Comparison of ENCODE assay signal across 21 cellular contexts in the genomic region with DNA sequence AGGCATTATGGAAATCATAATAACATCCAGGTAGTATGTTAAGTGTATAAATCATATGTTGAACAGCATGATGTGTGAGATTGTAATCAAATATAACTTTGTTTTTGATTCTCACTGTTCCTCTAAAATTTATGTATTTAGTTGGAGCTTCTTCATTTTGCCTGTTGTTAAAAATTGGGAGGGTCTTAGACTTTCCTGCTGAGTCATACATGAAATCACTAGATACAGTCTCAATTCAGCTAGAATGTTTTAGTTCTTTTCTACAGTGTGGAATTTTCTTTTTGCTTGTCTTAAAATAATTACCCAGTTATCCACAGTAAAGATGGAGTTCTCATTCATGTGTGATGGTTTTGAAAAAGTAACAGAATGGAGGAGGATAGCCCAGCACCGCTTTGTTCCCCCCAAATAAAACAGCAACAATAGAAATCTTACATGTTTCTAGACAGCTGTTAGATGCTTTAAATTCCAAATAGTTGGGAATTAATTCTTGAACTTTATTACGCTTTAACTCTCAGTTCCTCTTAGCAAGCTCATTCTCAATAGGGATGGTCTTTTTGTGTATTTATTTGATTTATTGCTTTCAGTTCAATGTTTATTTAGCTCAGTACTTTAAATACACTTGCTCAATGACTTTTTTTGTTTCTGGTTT.
DNase-seq lines count a peak whose midpoint lies in the region; ATAC-seq and TF ChIP-seq lines count a peak whose summit lies in the region.
"Had no signal": no experiment of that assay in that cellular context is flagged by ENCODE, and none has a peak within 500 bp of the region (broad histone marks: within the 10 kb centered on the region; RNA-seq: fewer than 3 reads in every experiment).

No MANE protein-coding gene starts in this region.

- no peak overlapping the region for H3K56ac ChIP-seq in H9 (ENCODE audit: insufficient read length, low read depth, low read length)

- TF ChIP-seq CTCF in H9 (conservative IDR thresholded peaks at IDR 0.05) (no peak), WTC11 (IDR thresholded peaks at IDR 0.05) (no peak), fibroblast of pulmonary artery (IDR thresholded peaks at IDR 0.05; ENCODE audit: low read length, missing control alignments) (no peak), osteocyte (IDR thresholded peaks at IDR 0.05) (no peak), glutamatergic neuron (IDR thresholded peaks at IDR 0.05; ENCODE audit: partially characterized antibody, unreplicated experiment) (no peak)

- no peaks in the 10 kb centered on the region for H3K27me3 ChIP-seq in H9 (ENCODE audit: insufficient read depth, low read length)
- H3K27me3 ChIP-seq: breast epithelium, sigmoid colon had no signal

- no peak overlapping the region for H3K14ac ChIP-seq in H9 (ENCODE audit: insufficient read depth, low read length)

- no peak overlapping the region for H2AFZ ChIP-seq in H9 (ENCODE audit: low read length)

- CTCF ChIA-PET in WTC11 (lab: Charles Lee), result interaction anchor here (1.1 kb wide), 1 partner anchor 12 kb away, joined by 3 read pairs; no protein-coding TSS in a partner anchor

- no peak overlapping the region for H3K23ac ChIP-seq in H9 (ENCODE audit: insufficient read length, low read depth, low read length)

- H3K4me2 ChIP-seq in H9 (ENCODE audit: insufficient read depth, insufficient read length, low read length), result no peak overlapping the region

- no peak overlapping the region for H3K9ac ChIP-seq in H9 (ENCODE audit: extremely low read depth, insufficient read length, low read length)

- H3K9me3 Mint-ChIP-seq in H9 (no peaks in the 10 kb centered on the region), WTC11 (no peaks in the 10 kb centered on the region), osteocyte (ENCODE audit: unreplicated experiment) (no peaks in the 10 kb centered on the region), glutamatergic neuron (ENCODE audit: unreplicated experiment) (no peaks in the 10 kb centered on the region)
- no peaks in the 10 kb centered on the region for H3K9me3 Mint-ChIP-seq in activated naive CD8-positive, alpha-beta T cell treated with anti-CD3 and anti-CD28 coated beads, Interleukin-2, amount 50 U/mL, for 24 hours
- H3K9me3 Mint-ChIP-seq: activated B cell treated with CpG ODN at 0.5 μM for 24 hours; naive thymus-derived CD8-positive, alpha-beta T cell; type B pancreatic cell had no signal

- no peaks in the 10 kb centered on the region for H3K79me1 ChIP-seq in H9 (ENCODE audit: insufficient read depth, low read depth, low read length, poor library complexity, severe bottlenecking)

- no peak overlapping the region for H4K91ac ChIP-seq in H9 (ENCODE audit: insufficient read length, low read depth, low read length)

- H3K4me3 ChIP-seq in fibroblast of pulmonary artery (replicated peaks; ENCODE audit: low read depth, low read length), result no peak overlapping the region
- H3K4me3 ChIP-seq: breast epithelium, sigmoid colon had no signal

- peak overlapping the region in 2 of 3 experiments; percentile 22 to 90; a peak in 5 of 7 replicates for H3K27ac Mint-ChIP-seq in H9
- H3K27ac Mint-ChIP-seq in WTC11, result peak overlapping the region; percentile 44; the same call in 1 of the 2 replicates
- peak overlapping the region; percentile 81 for H3K27ac Mint-ChIP-seq in osteocyte (ENCODE audit: unreplicated experiment)
- H3K27ac Mint-ChIP-seq in glutamatergic neuron (ENCODE audit: unreplicated experiment), result no peak overlapping the region
- no peak overlapping the region for H3K27ac Mint-ChIP-seq in activated naive CD8-positive, alpha-beta T cell treated with anti-CD3 and anti-CD28 coated beads, Interleukin-2, amount 50 U/mL, for 24 hours
- H3K27ac Mint-ChIP-seq: activated B cell treated with CpG ODN at 0.5 μM for 24 hours, type B pancreatic cell had no signal

- no peaks in the 10 kb centered on the region for H4K20me1 ChIP-seq in H9 (ENCODE audit: control insufficient read depth, insufficient read depth, insufficient read length)

- H3K4me3 Mint-ChIP-seq in H9, result no peak overlapping the region
- H3K4me3 Mint-ChIP-seq in WTC11, result no peak overlapping the region
- H3K4me3 Mint-ChIP-seq in osteocyte (ENCODE audit: unreplicated experiment), result no peak overlapping the region
- no peak overlapping the region for H3K4me3 Mint-ChIP-seq in glutamatergic neuron (ENCODE audit: unreplicated experiment)
- H3K4me3 Mint-ChIP-seq in activated naive CD8-positive, alpha-beta T cell treated with anti-CD3 and anti-CD28 coated beads, Interleukin-2, amount 50 U/mL, for 24 hours, result no peak overlapping the region
- H3K4me3 Mint-ChIP-seq: activated B cell treated with CpG ODN at 0.5 μM for 24 hours; naive thymus-derived CD8-positive, alpha-beta T cell; type B pancreatic cell had no signal

- no peak overlapping the region for H3K4ac ChIP-seq in H9 (ENCODE audit: low read depth, low read length)

- H3K4me1 Mint-ChIP-seq in H9 (no peaks in the 10 kb centered on the region), WTC11 (no peaks in the 10 kb centered on the region), osteocyte (ENCODE audit: unreplicated experiment) (peaks cover 29% of the 10 kb centered on the region), glutamatergic neuron (ENCODE audit: low read depth, unreplicated experiment) (no peaks in the 10 kb centered on the region)
- no peaks in the 10 kb centered on the region for H3K4me1 Mint-ChIP-seq in activated naive CD8-positive, alpha-beta T cell treated with anti-CD3 and anti-CD28 coated beads, Interleukin-2, amount 50 U/mL, for 24 hours
- H3K4me1 Mint-ChIP-seq: naive thymus-derived CD8-positive, alpha-beta T cell had no signal

- H3K9me3 ChIP-seq in H9 (ENCODE audit: control insufficient read depth, low read depth, low read length), result no peaks in the 10 kb centered on the region
- H3K9me3 ChIP-seq: breast epithelium, sigmoid colon had no signal

- H3K27me3 Mint-ChIP-seq in H9 (ENCODE audit: low read depth), result no peaks in the 10 kb centered on the region
- no peaks in the 10 kb centered on the region for H3K27me3 Mint-ChIP-seq in WTC11 (ENCODE audit: low read depth)
- no peaks in the 10 kb centered on the region for H3K27me3 Mint-ChIP-seq in osteocyte (ENCODE audit: unreplicated experiment)
- H3K27me3 Mint-ChIP-seq in glutamatergic neuron (ENCODE audit: unreplicated experiment), result no peaks in the 10 kb centered on the region
- H3K27me3 Mint-ChIP-seq in activated naive CD8-positive, alpha-beta T cell treated with anti-CD3 and anti-CD28 coated beads, Interleukin-2, amount 50 U/mL, for 24 hours, result no peaks in the 10 kb centered on the region
- H3K27me3 Mint-ChIP-seq: activated B cell treated with CpG ODN at 0.5 μM for 24 hours; naive thymus-derived CD8-positive, alpha-beta T cell; type B pancreatic cell had no signal

- no peaks in the 10 kb centered on the region for H3K4me1 ChIP-seq in H9 (ENCODE audit: insufficient read depth, low read length)
- H3K4me1 ChIP-seq: breast epithelium had no signal

- no CpG with 5 or more reads among the region's 2 CpGs for WGBS in H9 (ENCODE audit: extremely low coverage, insufficient read length, low lambda C conversion rate)

- POLR2A ChIA-PET in WTC11 (lab: Charles Lee), result no interaction called here

- no peak overlapping the region for H2BK120ac ChIP-seq in H9 (ENCODE audit: low read depth, low read length, poor library complexity, severe bottlenecking)

- H2BK5ac ChIP-seq in H9 (ENCODE audit: insufficient read length, low read length), result no peak overlapping the region

- no peak overlapping the region for H2BK20ac ChIP-seq in H9 (ENCODE audit: low read depth, low read length, poor library complexity, severe bottlenecking)

- H4K5ac ChIP-seq in H9 (ENCODE audit: insufficient read length, low read depth, low read length), result no peak overlapping the region

- no peak overlapping the region for H2BK12ac ChIP-seq in H9 (ENCODE audit: insufficient read length, low read depth, low read length)

- H3K23me2 ChIP-seq in H9 (ENCODE audit: insufficient read length, low read depth, low read length, poor library complexity, severe bottlenecking), result no peaks in the 10 kb centered on the region

- no peaks in the 10 kb centered on the region for H3K79me2 ChIP-seq in H9 (ENCODE audit: insufficient read depth, low read length)

- ATAC-seq in WTC11, result no peak
- ATAC-seq in activated naive CD8-positive, alpha-beta T cell treated with anti-CD3 and anti-CD28 coated beads, Interleukin-2, amount 50 U/mL, for 24 hours, result no peak
- ATAC-seq: naive thymus-derived CD8-positive, alpha-beta T cell had no signal

- no peak overlapping the region for H3T11ph ChIP-seq in H9 (ENCODE audit: low read length)

- no peak overlapping the region for H3K27ac ChIP-seq in H9 (ENCODE audit: insufficient read length, low read depth, low read length)
- H3K27ac ChIP-seq: breast epithelium, C4-2B, sigmoid colon had no signal

- H2AK5ac ChIP-seq in H9 (ENCODE audit: insufficient read length, low read length), result no peak overlapping the region

- no peak overlapping the region for H2BK15ac ChIP-seq in H9 (ENCODE audit: low read depth, low read length)

- H3K36me3 Mint-ChIP-seq in H9 (ENCODE audit: insufficient read depth in 1 of 3, low read depth in 3 of 3), result peaks cover 0 to 4% (median 3%) of the 10 kb centered on the region in 3 experiments; a peak in 3 of 7 replicates
- H3K36me3 Mint-ChIP-seq in WTC11, result peaks cover 4% of the 10 kb centered on the region; the same call in 1 of the 2 replicates
- peaks cover 22% of the 10 kb centered on the region for H3K36me3 Mint-ChIP-seq in osteocyte (ENCODE audit: unreplicated experiment)
- H3K36me3 Mint-ChIP-seq in glutamatergic neuron (ENCODE audit: unreplicated experiment), result no peaks in the 10 kb centered on the region
- H3K36me3 Mint-ChIP-seq in activated naive CD8-positive, alpha-beta T cell treated with anti-CD3 and anti-CD28 coated beads, Interleukin-2, amount 50 U/mL, for 24 hours (ENCODE audit: low read depth), result peaks cover 20% of the 10 kb centered on the region

- no peak overlapping the region for H3K18ac ChIP-seq in H9 (ENCODE audit: insufficient read length, low read depth, low read length)

- DNase-seq in H9, result no peak
- DNase-seq in WTC11 (ENCODE audit: low spot score), result no peak
- peak; percentile 10 for DNase-seq in fibroblast of pulmonary artery (ENCODE audit: low read depth)
- no peak for DNase-seq in osteocyte (ENCODE audit: extremely low spot score, unreplicated experiment)
- DNase-seq in glutamatergic neuron, result no peak
- DNase-seq in activated naive CD8-positive, alpha-beta T cell treated with anti-CD3 and anti-CD28 coated beads, Interleukin-2, amount 50 U/mL, for 24 hours, result no peak
- DNase-seq in NK-92 (lab: John Stamatoyannopoulos, UW; ENCODE audit: unreplicated experiment), result no peak
- DNase-seq in SIG-M5 treated with dmso at 0.1 percent for 504 hours (lab: John Stamatoyannopoulos, UW; ENCODE audit: unreplicated experiment), result no peak
- DNase-seq: activated B cell treated with CpG ODN at 0.5 μM for 24 hours; activated CD4-positive, alpha-beta T cell treated with anti-CD3 and anti-CD28 coated beads, Interleukin-2, amount 50 U/mL, for 48 hours; activated effector memory CD4-positive, alpha-beta T cell treated with Interleukin-2 at 50 U/mL for 16 hours; Calu3; foreskin melanocyte; naive thymus-derived CD8-positive, alpha-beta T cell; NCI-H1436 treated with DMSO at 0.1 percent for 48 hours; NCI-H524 treated with DMSO at 0.1 percent for 48 hours; sigmoid colon; T1000 had no signal

- no peak overlapping the region for H4K8ac ChIP-seq in H9 (replicated peaks; ENCODE audit: insufficient read length, low read depth, low read length)

Comparison
In these comparisons a context has a peak if more than half of its experiments do, and no peak if none do; other contexts are left out.
1. H3K27ac Mint-ChIP-seq: peak in H9 (2 of 3), WTC11 (single experiment) and osteocyte (single experiment); none in glutamatergic neuron (single experiment) and activated naive CD8-positive, alpha-beta T cell treated with anti-CD3 and anti-CD28 coated beads, Interleukin-2, amount 50 U/mL, for 24 hours (single experiment).